8 cellular contexts compared by ENCODE assay signal in genomic region chr12:3752741-3753486, GRCh38. TPM values are rescaled to one million over a fixed set of nuclear protein-coding genes. Genes with fewer than 3 reads are reported as not detected.
DNase-seq lines count a peak whose midpoint lies in the region; ATAC-seq and TF ChIP-seq lines count a peak whose summit lies in the region.

CRACR2A (minus strand) TSS chr12:3753109; CDS start chr12:3696999, 56,110 bp downstream.

- in situ Hi-C loops in gastrocnemius medialis (cut with MboI; ENCODE audit: low sequenced_read_pairs in 4 of 4): no loop called here

- H3K36me3 ChIP-seq in BLaER1: peaks cover 17% of the 10 kb centered on the region
- no peaks in the 10 kb centered on the region for H3K36me3 ChIP-seq in heart right ventricle
- H3K36me3 ChIP-seq in gastrocnemius medialis: no peaks in the 10 kb centered on the region

- TF ChIP-seq CTCF in heart right ventricle (IDR thresholded peaks at IDR 0.05) (peak; percentile 34 to 75 (median 65)), gastrocnemius medialis (IDR thresholded peaks at IDR 0.05 in 4 of 5, conservative IDR thresholded peaks at IDR 0.05 in 1 of 5) (peak in 4 of 5 experiments; percentile 51 to 67 (median 60))

- WGBS in heart right ventricle, 2 donors: 9 to 12% methylated on average over 53 to 62 of the region's 62 CpGs

- intact Hi-C loops in heart right ventricle (cut with DNase I): no loop called here
- intact Hi-C loops in gastrocnemius medialis (cut with DNase I; ENCODE audit: low total_unique reads): no loop called here

- H3K27ac ChIP-seq in BLaER1 (peak within 1 kb of the TSS; percentile 92), heart right ventricle (peak within 1 kb of the TSS; percentile 59 to 92 (median 83)), gastrocnemius medialis (peak within 1 kb of the TSS; percentile 40 to 76 (median 66))

- H3K27me3 ChIP-seq in BLaER1: no peaks in the 10 kb centered on the region
- H3K27me3 ChIP-seq in heart right ventricle: no peaks in the 10 kb centered on the region
- peaks cover 0 to 7% (median 0%) of the 10 kb centered on the region in 3 donors for H3K27me3 ChIP-seq in gastrocnemius medialis

- peak within 1 kb of the TSS; percentile 91 for H3K4me2 ChIP-seq in BLaER1

- peak within 1 kb of the TSS; percentile 83 for H3K9ac ChIP-seq in BLaER1

- H3K9me3 ChIP-seq in BLaER1 (peaks cover 7% of the 10 kb centered on the region), heart right ventricle (no peaks in the 10 kb centered on the region), gastrocnemius medialis (no peaks in the 10 kb centered on the region)

- H3K4me1 ChIP-seq in BLaER1 (peaks cover 48% of the 10 kb centered on the region), heart right ventricle (peaks cover 3 to 40% (median 18%) of the 10 kb centered on the region in 9 donors), gastrocnemius medialis (peaks cover 0 to 5% of the 10 kb centered on the region in 2 donors)

- TF ChIP-seq POLR2A in Raji (IDR thresholded peaks at IDR 0.05; ENCODE audit: insufficient read depth, low read depth, low read length) (peak; percentile 60; the same call in 1 of the 2 replicates), gastrocnemius medialis (IDR thresholded peaks at IDR 0.05) (no peak)

- peak; percentile 40 for ATAC-seq in HG03378 (IDR thresholded peaks at IDR 0.05; ENCODE audit: unreplicated experiment)
- peak; percentile 75 to 88 (median 82) for ATAC-seq in heart right ventricle
- peak; percentile 20 to 37 for ATAC-seq in gastrocnemius medialis

- DNase-seq in GM19238 (ENCODE audit: insufficient read length, low spot score) (peak; percentile 84), activated gamma-delta T cell treated with Interleukin-2 at 50 U/mL for 16 hours (peak; percentile 83), heart right ventricle (peak; percentile 62 to 81), gastrocnemius medialis (peak; percentile 14 to 38), dedifferentiated amniotic fluid mesenchymal stem cell (ENCODE audit: extremely low spot score) (no peak)

- H4K20me1 ChIP-seq in BLaER1: peaks cover 37% of the 10 kb centered on the region

- H3K4me3 ChIP-seq in BLaER1 (peak within 1 kb of the TSS; percentile 76), heart right ventricle (peak within 1 kb of the TSS; percentile 38 to 68 (median 57)), gastrocnemius medialis (peak within 1 kb of the TSS; percentile 46 to 65 (median 52))

RNA-seq across cellular contexts. Expression of gene CRACR2A, which starts in this region (rescaled TPM):
- total RNA-seq in heart right ventricle (10 to 100 TPM in 1 of 10 donors, 1 to 10 TPM in 9; 2.4 to 10.4 (median 5.0) TPM), gastrocnemius medialis (1 to 10 TPM in 2 of 4 donors, under 1 TPM in 2; 0.47 to 1.7 (median 1.1) TPM)
- 1 to 10 TPM in 1 of 2 donors, under 1 TPM in 1; 0.64 to 3.4 TPM for polyA plus RNA-seq in heart right ventricle

Comparison
In these comparisons a context has a peak if more than half of its experiments do, and no peak if none do; other contexts are left out.
1. ATAC-seq: peak in every context shown above with its lines; median percentile 82 in heart right ventricle; 40 in HG03378; 28 in gastrocnemius medialis.